Comparison of ENCODE assay signal across 1 cellular context in genomic region chr2:74756356-74756890, GRCh38.
TF ChIP-seq lines count a peak whose summit lies in the region.

No MANE protein-coding gene starts in this region.

TF ChIP-seq in HepG2, 621 proteins besides CTCF, POLR2A, EP300 and RAD21 (continued from another document and continues in another):
- TF ChIP-seq, protein P1, sequence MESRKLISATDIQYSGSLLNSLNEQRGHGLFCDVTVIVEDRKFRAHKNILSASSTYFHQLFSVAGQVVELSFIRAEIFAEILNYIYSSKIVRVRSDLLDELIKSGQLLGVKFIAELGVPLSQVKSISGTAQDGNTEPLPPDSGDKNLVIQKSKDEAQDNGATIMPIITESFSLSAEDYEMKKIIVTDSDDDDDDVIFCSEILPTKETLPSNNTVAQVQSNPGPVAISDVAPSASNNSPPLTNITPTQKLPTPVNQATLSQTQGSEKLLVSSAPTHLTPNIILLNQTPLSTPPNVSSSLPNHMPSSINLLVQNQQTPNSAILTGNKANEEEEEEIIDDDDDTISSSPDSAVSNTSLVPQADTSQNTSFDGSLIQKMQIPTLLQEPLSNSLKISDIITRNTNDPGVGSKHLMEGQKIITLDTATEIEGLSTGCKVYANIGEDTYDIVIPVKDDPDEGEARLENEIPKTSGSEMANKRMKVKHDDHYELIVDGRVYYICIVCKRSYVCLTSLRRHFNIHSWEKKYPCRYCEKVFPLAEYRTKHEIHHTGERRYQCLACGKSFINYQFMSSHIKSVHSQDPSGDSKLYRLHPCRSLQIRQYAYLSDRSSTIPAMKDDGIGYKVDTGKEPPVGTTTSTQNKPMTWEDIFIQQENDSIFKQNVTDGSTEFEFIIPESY (CRISPR knock-in tag; IDR thresholded peaks at IDR 0.05) = no peak
- TF ChIP-seq ZNF775 (CRISPR knock-in tag; IDR thresholded peaks at IDR 0.05; ENCODE audit: borderline replicate concordance) (no peak), GPBP1L1 (CRISPR knock-in tag; IDR thresholded peaks at IDR 0.05) (no peak), DPF2 (CRISPR knock-in tag; IDR thresholded peaks at IDR 0.05; ENCODE audit: borderline replicate concordance, low read depth) (peak; percentile 56), PRDM10 (CRISPR knock-in tag; IDR thresholded peaks at IDR 0.05; ENCODE audit: low read depth) (no peak), CREB1 (IDR thresholded peaks at IDR 0.05) (no peak), CREB1 (CRISPR knock-in tag; IDR thresholded peaks at IDR 0.05) (no peak; the same call in 1 of the 2 replicates), ZNF616 (CRISPR knock-in tag; IDR thresholded peaks at IDR 0.05; ENCODE audit: low read depth) (no peak), ZNF124 (CRISPR knock-in tag; IDR thresholded peaks at IDR 0.05) (peak; percentile 69; the same call in 1 of the 2 replicates), ZFP36L2 (CRISPR knock-in tag; IDR thresholded peaks at IDR 0.05) (no peak), ZBTB7A (CRISPR knock-in tag; IDR thresholded peaks at IDR 0.05) (no peak), FOXJ3 (CRISPR knock-in tag; IDR thresholded peaks at IDR 0.05; ENCODE audit: borderline replicate concordance) (peak; percentile 88), JUNB (CRISPR knock-in tag; IDR thresholded peaks at IDR 0.05; ENCODE audit: borderline replicate concordance) (peak; percentile 63; the same call in 1 of the 2 replicates), ZNF142 (CRISPR knock-in tag; IDR thresholded peaks at IDR 0.05) (0 out of 2 replicates have a peak, but pooled peaks have one; percentile 66), NONO (IDR thresholded peaks at IDR 0.05) (no peak), NONO (CRISPR knock-in tag; conservative IDR thresholded peaks at IDR 0.05) (peak; percentile 62; the same call in 1 of the 2 replicates), SSRP1 (CRISPR knock-in tag; IDR thresholded peaks at IDR 0.05) (0 out of 2 replicates have a peak, but pooled peaks have one; percentile 51), ZNF577 (CRISPR knock-in tag; IDR thresholded peaks at IDR 0.05; ENCODE audit: borderline replicate concordance, low read depth) (no peak), ARNTL (CRISPR knock-in tag; IDR thresholded peaks at IDR 0.05) (no peak), MBNL3 (CRISPR knock-in tag; conservative IDR thresholded peaks at IDR 0.05) (no peak), POLR2AphosphoS2 (IDR thresholded peaks at IDR 0.05; ENCODE audit: low read depth, low read length) (no peak), ZBTB40 (IDR thresholded peaks at IDR 0.05) (no peak), ZBTB40 (CRISPR knock-in tag; IDR thresholded peaks at IDR 0.05) (no peak; the same call in 1 of the 2 replicates), NR2F2 (IDR thresholded peaks at IDR 0.05; ENCODE audit: borderline replicate concordance, low read depth) (peak; percentile 12; the same call in 1 of the 2 replicates), MLLT10 (CRISPR knock-in tag; IDR thresholded peaks at IDR 0.05) (no peak), THYN1 (CRISPR knock-in tag; IDR thresholded peaks at IDR 0.05; ENCODE audit: borderline replicate concordance, low read depth) (no peak), ZNF850 (CRISPR knock-in tag; conservative IDR thresholded peaks at IDR 0.05) (no peak), KDM5B (CRISPR knock-in tag; IDR thresholded peaks at IDR 0.05; ENCODE audit: borderline replicate concordance) (no peak), ZKSCAN1 (IDR thresholded peaks at IDR 0.05; ENCODE audit: low read length) (no peak), PTBP1 (IDR thresholded peaks at IDR 0.05; ENCODE audit: low read depth, low read length, poor library complexity, severe bottlenecking) (no peak), KDM2A (CRISPR knock-in tag; IDR thresholded peaks at IDR 0.05; ENCODE audit: borderline replicate concordance, low read depth) (no peak), ZNF251 (CRISPR knock-in tag; IDR thresholded peaks at IDR 0.05) (no peak), ZNF292 (CRISPR knock-in tag; IDR thresholded peaks at IDR 0.05; ENCODE audit: borderline replicate concordance, low read depth) (no peak), MAX (IDR thresholded peaks at IDR 0.05) (no peak), AHR (CRISPR knock-in tag; IDR thresholded peaks at IDR 0.05) (no peak)
- TF ChIP-seq, protein P2, sequence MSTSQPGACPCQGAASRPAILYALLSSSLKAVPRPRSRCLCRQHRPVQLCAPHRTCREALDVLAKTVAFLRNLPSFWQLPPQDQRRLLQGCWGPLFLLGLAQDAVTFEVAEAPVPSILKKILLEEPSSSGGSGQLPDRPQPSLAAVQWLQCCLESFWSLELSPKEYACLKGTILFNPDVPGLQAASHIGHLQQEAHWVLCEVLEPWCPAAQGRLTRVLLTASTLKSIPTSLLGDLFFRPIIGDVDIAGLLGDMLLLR (CRISPR knock-in tag; IDR thresholded peaks at IDR 0.05) = no peak
